Comparison of ENCODE assay signal across 21 cellular contexts in the genomic region with DNA sequence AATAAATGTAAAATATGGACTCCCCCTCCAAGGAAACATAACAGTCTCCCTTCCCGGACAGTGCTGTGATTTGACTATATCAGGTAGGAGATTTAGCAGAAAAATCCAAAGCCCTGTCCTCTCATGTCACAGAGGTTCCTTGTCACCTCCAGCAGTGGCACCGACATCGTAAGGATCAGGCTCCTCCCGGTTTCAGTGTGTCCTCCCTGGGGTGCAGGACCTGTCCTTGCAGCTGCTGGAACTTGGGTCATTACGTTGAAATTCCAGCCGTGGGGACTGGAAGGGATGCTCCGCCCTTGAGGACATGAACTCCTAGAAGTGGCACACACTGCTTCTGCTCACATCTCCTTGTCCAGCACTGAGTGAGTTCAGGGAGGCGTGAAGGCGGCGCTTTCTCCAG.
"Had no signal": no experiment of that assay in that cellular context is flagged by ENCODE, and none has a peak within 500 bp of the region (broad histone marks: within the 10 kb centered on the region; RNA-seq: fewer than 3 reads in every experiment).

No MANE protein-coding gene starts in this region.

- H3K4me3 ChIP-seq: cardiac muscle cell, esophagus squamous epithelium, hepatocyte, lung, tibial nerve, vagina had no signal

- H3K27ac ChIP-seq: cardiac muscle cell, esophagus squamous epithelium, hepatocyte, tibial nerve, vagina, WERI-Rb-1 had no signal

- H3K9me3 ChIP-seq: esophagus squamous epithelium, vagina had no signal

- H3K9me3 Mint-ChIP-seq: dendritic cell treated with granulocyte-macrophage colony-stimulating factor and Interleukin-4, amounts not matched to agents 40 ng/mL and 50 ng/mL, for 4 days had no signal

- ATAC-seq: stimulated activated naive CD8-positive, alpha-beta T cell treated with anti-CD3 and anti-CD28 coated beads, Interleukin-15, Interleukin-2, amounts not matched to agents 100 U/mL and 50 U/mL, for 24 hours; T-helper 17 cell had no signal

- H3K4me3 Mint-ChIP-seq: activated naive CD8-positive, alpha-beta T cell; dendritic cell treated with granulocyte-macrophage colony-stimulating factor and Interleukin-4, amounts not matched to agents 40 ng/mL and 50 ng/mL, for 4 days; nephron; T-helper 17 cell had no signal

- H2AFZ ChIP-seq: hepatocyte had no signal

- H3K4me2 ChIP-seq: hepatocyte had no signal

- H3K79me2 ChIP-seq: hepatocyte had no signal

- H3K27ac Mint-ChIP-seq: activated naive CD8-positive, alpha-beta T cell; dendritic cell treated with granulocyte-macrophage colony-stimulating factor and Interleukin-4, amounts not matched to agents 40 ng/mL and 50 ng/mL, for 4 days; nephron; T-helper 17 cell had no signal

- H3K36me3 ChIP-seq: cardiac muscle cell, esophagus squamous epithelium, tibial nerve, vagina, WERI-Rb-1 had no signal

- H3K27me3 ChIP-seq: cardiac muscle cell, hepatocyte, vagina had no signal

- DNase-seq: activated CD4-positive, alpha-beta T cell treated with anti-CD3 and anti-CD28 coated beads for 1 hour; activated CD8-positive, alpha-beta memory T cell treated with anti-CD3 and anti-CD28 coated beads for 24 hours; activated CD8-positive, alpha-beta memory T cell treated with anti-CD3 and anti-CD28 coated beads, Interleukin-2, amount 50 U/mL, for 48 hours; activated gamma-delta T cell treated with Interleukin-2 at 50 U/mL for 16 hours; amniotic stem cell; effector memory CD4-positive, alpha-beta T cell; esophagus squamous epithelium; midbrain; nucleus accumbens; stimulated activated CD4-positive, alpha-beta T cell treated with anti-CD3 and anti-CD28 coated beads, Interleukin-2, amount 100 ng/mL, for 24 hours; stimulated activated naive CD8-positive, alpha-beta T cell treated with anti-CD3 and anti-CD28 coated beads, Interleukin-15, Interleukin-2, amounts not matched to agents 100 U/mL and 50 U/mL, for 24 hours; T-helper 17 cell had no signal
